Comparison of ENCODE assay signal across 26 cellular contexts in the genomic region with DNA sequence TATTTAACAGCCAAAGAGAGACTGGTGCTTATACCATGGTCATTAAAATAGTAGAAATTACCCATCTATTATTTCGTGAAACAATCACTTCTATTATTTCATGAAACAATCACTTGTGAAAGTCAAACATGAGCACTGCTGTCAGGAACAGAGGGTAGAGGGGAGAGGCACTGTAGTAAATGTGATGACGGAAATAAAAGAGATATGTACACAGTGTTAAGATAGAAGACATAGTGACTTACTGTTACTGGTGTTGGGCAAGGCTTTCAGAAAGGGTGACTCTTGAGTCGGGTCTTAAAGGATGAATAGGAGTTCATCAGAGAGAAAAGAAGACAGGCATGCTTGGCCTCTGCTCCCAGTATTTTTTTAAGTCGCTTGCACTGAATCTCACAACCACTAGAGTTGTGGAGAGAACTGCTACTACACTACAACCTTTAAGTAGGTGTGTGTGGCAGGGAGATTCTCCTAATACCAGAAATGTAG.
"Had no signal": no experiment of that assay in that cellular context is flagged by ENCODE, and none has a peak within 500 bp of the region (broad histone marks: within the 10 kb centered on the region; RNA-seq: fewer than 3 reads in every experiment).

No MANE protein-coding gene starts in this region.

- H3K9me3 ChIP-seq: ascending aorta, body of pancreas, Peyer's patch, SJCRH30 had no signal

- FAIRE-seq: bronchial epithelial cell had no signal

- ATAC-seq: activated CD8-positive, alpha-beta memory T cell treated with anti-CD3 and anti-CD28 coated beads, Interleukin-2, amount 10 ng/mL, durations not matched to agents 7 days and 5 days; body of pancreas; T-helper 17 cell had no signal

- H3K4me3 ChIP-seq: ascending aorta, body of pancreas, Peyer's patch, SJCRH30 had no signal

- H3K4me1 ChIP-seq: ascending aorta, SJCRH30 had no signal

- DNase-seq: activated B cell treated with CpG ODN at 0.5 μM for 24 hours; activated CD4-positive, alpha-beta T cell treated with anti-CD3 and anti-CD28 coated beads for 1 hour; activated CD4-positive, alpha-beta T cell treated with anti-CD3 and anti-CD28 coated beads, Interleukin-2, amount 10 ng/mL, durations not matched to agents 24 days and 14 days; activated CD4-positive, alpha-beta T cell treated with anti-CD3 and anti-CD28 coated beads, Interleukin-2, amount 50 U/mL, for 48 hours; activated CD8-positive, alpha-beta memory T cell treated with anti-CD3 and anti-CD28 coated beads, Interleukin-2, amount 10 ng/mL, durations not matched to agents 7 days and 5 days; activated effector memory CD4-positive, alpha-beta T cell treated with Interleukin-2 at 50 U/mL for 16 hours; activated naive CD4-positive, alpha-beta T cell; activated T-cell treated with anti-CD3 and anti-CD28 coated beads, Interleukin-2, amount 50 U/mL, for 24 hours; body of pancreas; central memory CD4-positive, alpha-beta T cell; Karpas-422; NCI-H1105 treated with DMSO at 0.1 percent for 48 hours; NCI-H1930; NCI-H2171; NCI-H2227 treated with DMSO at 0.1 percent for 48 hours; NCI-H446 treated with DMSO at 0.1 percent for 48 hours; NCI-H524 treated with DMSO at 0.1 percent for 48 hours; NK-92 treated with Interleukin-12 subunit alpha and Interleukin-12 subunit beta, amount 100 ng/mL, for 24 hours; Peyer's patch; Right ventricle myocardium superior; SJCRH30; T-helper 17 cell; T-helper 9 cell had no signal

- H3K27ac ChIP-seq: ascending aorta, body of pancreas, Peyer's patch, RWPE1, SJCRH30 had no signal

- H3K36me3 ChIP-seq: ascending aorta, Peyer's patch, SJCRH30 had no signal
